ENCODE assay signal across 1 cellular context in genomic region chr6:7172605-7173185, GRCh38.
A peak's percentile ranks its signal among the peaks of the same experiment; 100 is the strongest.
TF ChIP-seq lines count a peak whose summit lies in the region.

No MANE protein-coding gene starts in this region.

TF ChIP-seq in K562, 482 proteins besides CTCF, POLR2A, EP300 and RAD21 (continued from another document):
- TF ChIP-seq ZNF592 (IDR thresholded peaks at IDR 0.05) (peak; percentile 82), E2F6 (IDR thresholded peaks at IDR 0.05; ENCODE audit: borderline replicate concordance in 1 of 2, extremely low read depth in 1 of 2, insufficient read depth in 1 of 2, insufficient read length in 1 of 2, low read depth in 1 of 2, low read length in 1 of 2, poor library complexity in 1 of 2, severe bottlenecking in 1 of 2) (peak in 1 of 2 experiments; percentile 26), ZNF263 (CRISPR knock-in tag; IDR thresholded peaks at IDR 0.05; ENCODE audit: borderline replicate concordance) (0 out of 2 replicates have a peak, but pooled peaks have one; percentile 16), HNRNPLL (IDR thresholded peaks at IDR 0.05; ENCODE audit: low read depth, low read length, poor library complexity, severe bottlenecking) (no peak), ZNF584 (CRISPR knock-in tag; IDR thresholded peaks at IDR 0.05; ENCODE audit: low read depth) (peak; percentile 73; the same call in 1 of the 2 replicates), MYC (IDR thresholded peaks at IDR 0.05; ENCODE audit: low read depth, low read length) (peak; percentile 52; the same call in 1 of the 2 replicates), MYC (CRISPR knock-in tag; IDR thresholded peaks at IDR 0.05; ENCODE audit: borderline replicate concordance, low read depth) (no peak), TFAP4 (CRISPR knock-in tag; IDR thresholded peaks at IDR 0.05; ENCODE audit: borderline replicate concordance) (peak; percentile 15; the same call in 1 of the 2 replicates), ZKSCAN8 (CRISPR knock-in tag; IDR thresholded peaks at IDR 0.05) (0 out of 2 replicates have a peak, but pooled peaks have one; percentile 31), ZNF639 (CRISPR knock-in tag; conservative IDR thresholded peaks at IDR 0.05 in 1 of 2, IDR thresholded peaks at IDR 0.05 in 1 of 2) (peak in 1 of 2 experiments; percentile 34; a peak in 1 of 4 replicates), NCOA1 (IDR thresholded peaks at IDR 0.05; ENCODE audit: low read depth) (no peak), SRSF1 (IDR thresholded peaks at IDR 0.05; ENCODE audit: low read depth, low read length) (no peak), NCOA2 (IDR thresholded peaks at IDR 0.05; ENCODE audit: partially characterized antibody in 2 of 2) (no peak), MAX (CRISPR knock-in tag; IDR thresholded peaks at IDR 0.05) (0 out of 2 replicates have a peak, but pooled peaks have one; percentile 23), KLF10 (CRISPR knock-in tag; IDR thresholded peaks at IDR 0.05) (no peak), ESRRB (CRISPR knock-in tag; IDR thresholded peaks at IDR 0.05; ENCODE audit: borderline replicate concordance) (0 out of 2 replicates have a peak, but pooled peaks have one; percentile 9), SMAD2 (IDR thresholded peaks at IDR 0.05; ENCODE audit: low read depth, low read length) (no peak), ARID3A (IDR thresholded peaks at IDR 0.05; ENCODE audit: borderline replicate concordance, low read depth, low read length) (no peak), MGA (IDR thresholded peaks at IDR 0.05) (peak; percentile 57), DMBX1 (CRISPR knock-in tag; IDR thresholded peaks at IDR 0.05; ENCODE audit: borderline replicate concordance) (peak; percentile 71), TAF9B (IDR thresholded peaks at IDR 0.05; ENCODE audit: partially characterized antibody) (no peak), KLF1 (tag; IDR thresholded peaks at IDR 0.05) (no peak), REST (CRISPR knock-in tag; IDR thresholded peaks at IDR 0.05; ENCODE audit: low read depth) (no peak)
